ENCODE assay signal across 9 cellular contexts in the genomic region with DNA sequence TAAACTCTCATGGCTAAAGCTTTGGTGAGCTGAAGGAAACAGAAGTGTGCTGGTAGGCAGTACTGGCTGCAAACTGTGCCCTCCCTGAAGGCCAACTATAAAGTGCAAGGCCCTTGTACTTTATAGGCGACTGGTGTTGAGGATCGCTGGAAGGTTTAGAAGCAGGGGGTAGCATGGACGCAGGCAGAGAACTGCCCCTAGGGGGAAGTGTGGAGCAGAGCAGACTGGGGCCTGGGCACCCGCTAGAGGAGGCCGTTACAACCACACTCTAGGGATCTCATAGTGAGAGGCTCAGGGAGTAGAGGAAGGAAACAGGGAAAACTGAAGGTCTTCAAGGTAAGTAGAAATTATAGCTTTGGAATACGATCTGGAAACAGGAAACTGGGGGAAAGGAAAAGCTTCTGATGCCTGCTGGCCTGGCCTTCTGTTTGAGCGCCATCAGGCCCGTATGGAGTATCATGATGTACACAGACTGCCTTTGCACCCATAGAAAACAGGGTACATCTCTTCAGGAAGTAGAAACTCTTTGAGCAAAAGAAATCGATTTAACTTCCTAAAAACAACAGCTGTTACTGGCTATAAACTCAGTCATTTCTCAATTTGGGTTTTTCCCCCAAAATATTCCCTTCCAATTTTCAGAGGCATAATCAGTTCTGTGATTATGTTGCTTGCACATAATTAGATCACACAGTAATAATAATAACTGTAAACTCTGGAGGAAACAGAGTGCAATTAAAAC. TPM values are rescaled to one million over a fixed set of nuclear protein-coding genes. Genes with fewer than 3 reads are reported as not detected.
DNase-seq lines count a peak whose midpoint lies in the region; ATAC-seq, FAIRE-seq and TF ChIP-seq lines count a peak whose summit lies in the region.
"Had no signal": no experiment of that assay in that cellular context is flagged by ENCODE, and none has a peak within 500 bp of the region (broad histone marks: within the 10 kb centered on the region; RNA-seq: fewer than 3 reads in every experiment).

No MANE protein-coding gene starts in this region.

- H3K9me3 ChIP-seq in MG63 (no peaks in the 10 kb centered on the region), esophagus (ENCODE audit: control insufficient read depth in 2 of 2, insufficient read depth in 1 of 2, low read depth in 1 of 2, low read length in 1 of 2) (no peaks in the 10 kb centered on the region)

- 54 to 65% methylated on average over 9 of the region's 9 CpGs for WGBS in esophagus, 2 donors

- H3K4me1 ChIP-seq in esophagus (ENCODE audit: control insufficient read depth in 2 of 2, insufficient read depth in 2 of 2, low read length in 1 of 2) = peaks cover 3 to 4% of the 10 kb centered on the region in 2 donors

- no peak overlapping the region for H3K27ac Mint-ChIP-seq in progenitor cell of endocrine pancreas

- H3K4me3 ChIP-seq in MG63 = no peak overlapping the region
- no peak overlapping the region for H3K4me3 ChIP-seq in esophagus (ENCODE audit: low read depth in 1 of 2, low read length in 2 of 2)

- POLR2A ChIA-PET in RWPE1 (lab: Yijun Ruan, JAX; ENCODE audit: low non-redundant PET) = no interaction called here

- TF ChIP-seq CTCF in GM12874 (IDR thresholded peaks at IDR 0.05; ENCODE audit: insufficient read depth, low read depth, low read length) (peak; percentile 79), progenitor cell of endocrine pancreas (IDR thresholded peaks at IDR 0.05; ENCODE audit: unreplicated experiment) (peak; percentile 51), RWPE1 (conservative IDR thresholded peaks at IDR 0.05; ENCODE audit: low read depth) (no peak), D721Med (IDR thresholded peaks at IDR 0.05; ENCODE audit: insufficient read depth, missing control alignments) (no peak)

- no peaks in the 10 kb centered on the region for H3K27me3 Mint-ChIP-seq in progenitor cell of endocrine pancreas

- no peaks in the 10 kb centered on the region for H3K27me3 ChIP-seq in MG63
- no peaks in the 10 kb centered on the region for H3K27me3 ChIP-seq in esophagus (ENCODE audit: control insufficient read depth in 1 of 2, insufficient read depth in 2 of 2, low read length in 2 of 2)

- no peaks in the 10 kb centered on the region for H3K36me3 Mint-ChIP-seq in progenitor cell of endocrine pancreas (ENCODE audit: insufficient read depth)

- CTCF ChIA-PET in RWPE1 (lab: Yijun Ruan, JAX) = interaction anchor here (0.6 kb wide), 2 partner anchors 301 to 540 kb away, joined by 4 to 6 read pairs; no protein-coding TSS in a partner anchor

- peak; percentile 47 for ATAC-seq in GM21786 (IDR thresholded peaks at IDR 0.05; ENCODE audit: unreplicated experiment)

- no peak overlapping the region for H3K4me3 Mint-ChIP-seq in progenitor cell of endocrine pancreas (ENCODE audit: low read depth)

- DNase-seq in MG63 (peak; percentile 15), progenitor cell of endocrine pancreas (ENCODE audit: low spot score, unreplicated experiment) (no peak), RWPE1 (ENCODE audit: low spot score) (no peak), D721Med (ENCODE audit: insufficient read length, low spot score) (no peak)
- peak; percentile 79 for DNase-seq in activated CD8-positive, alpha-beta memory T cell treated with anti-CD3 and anti-CD28 coated beads for 24 hours

- peaks cover 31% of the 10 kb centered on the region for H3K4me1 Mint-ChIP-seq in progenitor cell of endocrine pancreas (ENCODE audit: low read depth)

- FAIRE-seq in D721Med (lab: Jason Lieb, UNC) = no peak

- no peaks in the 10 kb centered on the region for H3K36me3 ChIP-seq in MG63
- no peaks in the 10 kb centered on the region for H3K36me3 ChIP-seq in esophagus (ENCODE audit: control insufficient read depth in 2 of 2, insufficient read depth in 2 of 2, low read length in 1 of 2)

- H3K27ac ChIP-seq in esophagus (ENCODE audit: low read depth in 2 of 2, low read length in 1 of 2) (peak overlapping the region; percentile 77 to 85), RWPE1 (no peak overlapping the region)

- H3K9me3 Mint-ChIP-seq in progenitor cell of endocrine pancreas (ENCODE audit: low read depth) = peaks cover 11% of the 10 kb centered on the region

RNA-seq across cellular contexts. Expression of a gene that starts 23.9 kb away (rescaled TPM):
- 1,177 and 1,592 TPM in 2 replicates for total RNA-seq in MG63 (2014; rRNA removed; shearing (Covaris generic); ENCODE audit: low replicate concordance)
- polyA plus RNA-seq in esophagus = 1,000 to 10,000 TPM; 1,322 to 1,747 TPM
- total RNA-seq in progenitor cell of endocrine pancreas = 1,699 and 1,780 TPM in 2 replicates

RNA-seq across cellular contexts. Expression of a gene that starts 44.6 kb away (rescaled TPM):
- total RNA-seq in MG63 (2014; rRNA removed; shearing (Covaris generic); ENCODE audit: low replicate concordance) = not detected in 2 replicates
- under 1 TPM; 0.02 to 0.08 TPM for polyA plus RNA-seq in esophagus
- total RNA-seq in progenitor cell of endocrine pancreas = not detected in 2 replicates
- total RNA-seq: activated CD8-positive, alpha-beta memory T cell treated with anti-CD3 and anti-CD28 coated beads for 36 hours had no signal

Comparison
In these comparisons a context has a peak if more than half of its experiments do, and no peak if none do; other contexts are left out.
1. CTCF ChIP-seq: peak in GM12874 (single experiment) and progenitor cell of endocrine pancreas (single experiment); none in RWPE1 (single experiment) and D721Med (single experiment).
2. DNase-seq: peak in MG63 (single experiment) and activated CD8-positive, alpha-beta memory T cell treated with anti-CD3 and anti-CD28 coated beads for 24 hours (single experiment); none in progenitor cell of endocrine pancreas (single experiment), RWPE1 (single experiment) and D721Med (single experiment).